ENCODE assay signal across 7 cellular contexts in the genomic region with DNA sequence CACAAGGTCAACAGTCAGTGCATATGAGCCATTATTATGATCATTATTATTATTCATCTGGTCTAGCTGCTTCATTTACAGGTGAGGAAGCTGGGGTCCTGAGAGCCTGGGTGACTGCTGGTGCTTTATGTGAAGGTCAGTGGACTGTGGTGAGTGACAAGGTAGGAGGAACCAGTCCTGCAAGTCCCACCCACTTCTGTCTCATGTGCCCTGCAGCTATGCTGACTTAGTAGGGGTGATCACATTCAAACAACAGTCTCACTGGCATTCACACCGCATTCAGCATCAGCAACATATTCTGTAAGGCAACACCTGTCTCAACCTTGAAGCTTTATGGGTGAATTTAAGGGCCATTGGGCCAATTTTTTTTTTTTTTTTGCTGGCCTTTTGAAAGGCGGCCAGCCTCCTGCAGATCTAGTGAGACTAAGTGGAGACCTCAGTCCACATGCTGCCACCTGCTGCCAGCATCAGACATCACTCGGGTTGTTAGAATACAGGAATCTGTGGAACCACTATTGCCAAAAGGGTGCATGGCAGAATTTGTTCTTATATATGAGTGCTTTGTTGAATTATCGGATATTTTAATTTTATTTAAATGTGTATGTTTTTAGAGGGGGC. TPM values are rescaled to one million over a fixed set of nuclear protein-coding genes. Genes with fewer than 3 reads are reported as not detected.
DNase-seq lines count a peak whose midpoint lies in the region; ATAC-seq and TF ChIP-seq lines count a peak whose summit lies in the region.

No MANE protein-coding gene starts in this region.

- POLR2A ChIA-PET in Panc1 (lab: Charles Lee): no interaction called here

- ATAC-seq in Panc1 (peak; percentile 67; the same call in 1 of the 2 replicates), HG02623 (IDR thresholded peaks at IDR 0.05; ENCODE audit: unreplicated experiment) (no peak), HG02678 (IDR thresholded peaks at IDR 0.05; ENCODE audit: unreplicated experiment) (no peak)

- peaks cover 7% of the 10 kb centered on the region for H3K27me3 ChIP-seq in Panc1 (ENCODE audit: control insufficient read depth, insufficient read depth, low read length)
- H3K27me3 ChIP-seq in brain microvascular endothelial cell (replicated peaks): no peaks in the 10 kb centered on the region

- H3K36me3 ChIP-seq in Panc1 (ENCODE audit: control insufficient read depth, insufficient read depth, low read length) (no peaks in the 10 kb centered on the region), brain microvascular endothelial cell (replicated peaks) (no peaks in the 10 kb centered on the region)

- intact Hi-C loops in Panc1 (cut with micrococcal nuclease; ENCODE audit: unreplicated experiment): loop anchor here (1.0 kb wide), 1 partner anchor 233 kb away; no protein-coding TSS in a partner anchor

- CTCF ChIA-PET in Panc1 (lab: Charles Lee): interaction anchor here (0.6 kb wide), 1 partner anchor 805 kb away, joined by 4 read pairs; no protein-coding TSS in a partner anchor

- no TSS peak for BruUV-seq in Panc1 (replicated peaks; lab: Mats Ljungman, UMichigan)

- DNase-seq in G401 (ENCODE audit: low spot score) (peak; percentile 86), HuH-7.5 (ENCODE audit: low spot score) (peak; percentile 52), Panc1 (ENCODE audit: low read depth, low spot score) (no peak), brain microvascular endothelial cell (peak; percentile 48), medulla oblongata (ENCODE audit: extremely low spot score) (peak; percentile 59)

- H3K27ac ChIP-seq in Panc1 (ENCODE audit: low read length): no peak overlapping the region
- no peak overlapping the region for H3K27ac ChIP-seq in brain microvascular endothelial cell

- TF ChIP-seq CTCF in Panc1 (IDR thresholded peaks at IDR 0.05) (peak; percentile 65), brain microvascular endothelial cell (IDR thresholded peaks at IDR 0.05; ENCODE audit: low read depth, low read length, missing control alignments) (peak; percentile 55)

- H3K4me3 ChIP-seq in Panc1 (ENCODE audit: low read depth in 2 of 2, low read length in 2 of 2) (no peak overlapping the region), brain microvascular endothelial cell (ENCODE audit: low read depth, low read length) (no peak overlapping the region)

- no peaks in the 10 kb centered on the region for H3K9me3 ChIP-seq in Panc1 (ENCODE audit: control insufficient read depth, insufficient read depth, low read depth, low read length)

- in situ Hi-C loops in G401 (cut with HindIII; ENCODE audit: low sequenced_read_pairs): loop anchor here (25.0 kb wide), 1 partner anchor 211 kb away; no protein-coding TSS in a partner anchor
- in situ Hi-C loops in Panc1 (cut with HindIII; ENCODE audit: low pct_unique_long_range_greater_than_20kb, low sequenced_read_pairs): no loop called here
- in situ Hi-C loops in brain microvascular endothelial cell (cut with HindIII; ENCODE audit: low pct_ligation_motif_present, low sequenced_read_pairs): no loop called here

- no peaks in the 10 kb centered on the region for H3K4me1 ChIP-seq in Panc1 (ENCODE audit: control insufficient read depth, insufficient read depth, low read length)

RNA-seq across cellular contexts. Expression of a gene that starts 59.9 kb away (rescaled TPM):
- not detected in 2 replicates for total RNA-seq in G401 (2014; rRNA removed; shearing (Covaris generic))
- not detected for total RNA-seq in Panc1 (2021; ENCODE audit: unreplicated experiment)
- not detected for polyA plus RNA-seq in Panc1 (2012; ENCODE audit: insufficient read length)
